13 cellular contexts compared by ENCODE assay signal in the genomic region with DNA sequence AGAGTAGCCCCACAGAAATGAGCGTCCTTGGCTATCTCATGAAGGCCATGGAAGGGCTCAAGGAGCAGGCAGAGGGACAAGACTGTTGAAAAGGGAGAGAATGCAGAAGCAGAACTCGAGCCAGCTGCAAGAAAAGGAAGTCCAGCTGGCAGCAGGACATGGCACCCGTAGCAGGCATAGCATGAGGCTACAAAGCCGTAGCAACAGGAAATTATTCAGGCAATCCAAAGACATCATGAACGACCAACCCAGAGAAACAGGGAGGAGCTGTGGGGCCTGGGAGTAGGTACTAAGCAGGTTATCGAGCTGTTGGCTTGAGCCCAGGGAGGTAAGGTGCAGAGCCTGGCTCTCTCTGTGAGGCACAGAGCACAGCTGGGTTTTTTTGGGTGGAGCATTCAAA.
DNase-seq lines count a peak whose midpoint lies in the region; ATAC-seq, FAIRE-seq and TF ChIP-seq lines count a peak whose summit lies in the region.
"Had no signal": no experiment of that assay in that cellular context is flagged by ENCODE, and none has a peak within 500 bp of the region (broad histone marks: within the 10 kb centered on the region; RNA-seq: fewer than 3 reads in every experiment).

No MANE protein-coding gene starts in this region.

- FAIRE-seq in small intestine (lab: Jason Lieb, UNC) (no peak), GM12891 (lab: Jason Lieb, UNC) (no peak)
- FAIRE-seq: GM18507 had no signal

- H3K27ac ChIP-seq in Panc1 (ENCODE audit: low read length) = peak overlapping the region; percentile 100
- peak overlapping the region in 2 of 10 donors; percentile 4 to 31 for H3K27ac ChIP-seq in heart right ventricle
- no peak overlapping the region for H3K27ac ChIP-seq in small intestine (ENCODE audit: low read depth in 1 of 2, low read length in 1 of 2)
- H3K27ac ChIP-seq: cardiac muscle cell, GM23248 had no signal

- no TSS peak for BruUV-seq in Panc1 (replicated peaks; lab: Mats Ljungman, UMichigan)

- no peak for TF ChIP-seq CTCF in Panc1 (IDR thresholded peaks at IDR 0.05)
- TF ChIP-seq CTCF in heart right ventricle (IDR thresholded peaks at IDR 0.05) = no peak

- in situ Hi-C loops in KBM-7 (cut with MboI; ENCODE audit: low pct_unique_long_range_greater_than_20kb, low sequenced_read_pairs) (no loop called here), Panc1 (cut with HindIII; ENCODE audit: low pct_unique_long_range_greater_than_20kb, low sequenced_read_pairs) (no loop called here)

- WGBS in heart right ventricle, 2 donors = 53 to 56% methylated on average over 6 of the region's 6 CpGs
- WGBS in small intestine, 3 donors = 20 to 31% (median 22%) methylated on average over 6 of the region's 6 CpGs

- POLR2A ChIA-PET in Panc1 (lab: Charles Lee) = no interaction called here

- H3K27me3 ChIP-seq in Panc1 (ENCODE audit: control insufficient read depth, insufficient read depth, low read length) (no peaks in the 10 kb centered on the region), heart right ventricle (no peaks in the 10 kb centered on the region), small intestine (ENCODE audit: control insufficient read depth in 2 of 2, insufficient read depth in 2 of 2, low read length in 2 of 2) (no peaks in the 10 kb centered on the region)
- H3K27me3 ChIP-seq: cardiac muscle cell had no signal

- intact Hi-C loops in Panc1 (cut with micrococcal nuclease; ENCODE audit: unreplicated experiment) (no loop called here), heart right ventricle (cut with DNase I) (no loop called here)

- H3K4me3 ChIP-seq in Panc1 (ENCODE audit: low read depth in 2 of 2, low read length in 2 of 2) (no peak overlapping the region), heart right ventricle (no peak overlapping the region), small intestine (ENCODE audit: low read depth in 1 of 2, low read length in 2 of 2) (no peak overlapping the region)
- H3K4me3 ChIP-seq: cardiac muscle cell, GM23248 had no signal

- no peaks in the 10 kb centered on the region for H3K36me3 ChIP-seq in Panc1 (ENCODE audit: control insufficient read depth, insufficient read depth, low read length)
- H3K36me3 ChIP-seq in heart right ventricle = no peaks in the 10 kb centered on the region
- H3K36me3 ChIP-seq in small intestine (ENCODE audit: control insufficient read depth in 2 of 2, insufficient read depth in 2 of 2, low read length in 2 of 2) = no peaks in the 10 kb centered on the region
- H3K36me3 ChIP-seq: cardiac muscle cell had no signal

- CTCF ChIA-PET in Panc1 (lab: Charles Lee) = interaction anchor here (0.6 to 1.0 kb wide), 2 partner anchors 22 to 125 kb away, joined by 3 to 5 read pairs; no protein-coding TSS in a partner anchor

- H3K4me1 ChIP-seq in Panc1 (ENCODE audit: control insufficient read depth, insufficient read depth, low read length) (peaks cover 11% of the 10 kb centered on the region), heart right ventricle (peaks cover 0 to 24% (median 10%) of the 10 kb centered on the region in 9 donors), small intestine (ENCODE audit: control insufficient read depth in 2 of 2, insufficient read depth in 1 of 2, low read depth in 1 of 2, low read length in 1 of 2) (no peaks in the 10 kb centered on the region)

- TF ChIP-seq POLR2A in GM12891 (IDR thresholded peaks at IDR 0.05; ENCODE audit: low read depth, low read length) = no peak

- ATAC-seq in Panc1 (no peak), heart right ventricle (peak; percentile 26 to 83 (median 40)), HG02870 (IDR thresholded peaks at IDR 0.05; ENCODE audit: unreplicated experiment) (no peak)

- DNase-seq in KBM-7 (peak; percentile 87), Panc1 (ENCODE audit: low read depth, low spot score) (no peak), heart right ventricle (no peak), small intestine (peak; percentile 28), GM12891 (ENCODE audit: insufficient read length, low spot score) (no peak), RKO (ENCODE audit: low spot score) (no peak), ureter (ENCODE audit: low spot score) (no peak)
- DNase-seq: GM23248; NK-92 treated with Interleukin-12 subunit alpha and Interleukin-12 subunit beta, amount 100 ng/mL, for 24 hours; stimulated activated CD4-positive, alpha-beta T cell treated with anti-CD3 and anti-CD28 coated beads, Interleukin-2, amount 100 ng/mL, for 24 hours had no signal

- H3K9me3 ChIP-seq in Panc1 (ENCODE audit: control insufficient read depth, insufficient read depth, low read depth, low read length) = peaks cover 23% of the 10 kb centered on the region; the same call in 1 of the 2 replicates
- peaks cover 0 to 34% (median 5%) of the 10 kb centered on the region in 11 donors for H3K9me3 ChIP-seq in heart right ventricle
- no peaks in the 10 kb centered on the region for H3K9me3 ChIP-seq in small intestine (ENCODE audit: control insufficient read depth, low read depth)

TF ChIP-seq in GM12891, 5 proteins besides CTCF, POLR2A, EP300 and RAD21:
- TF ChIP-seq POLR2AphosphoS5 (IDR thresholded peaks at IDR 0.05; ENCODE audit: low read depth, low read length) = no peak
- TF ChIP-seq TAF1 (IDR thresholded peaks at IDR 0.05; ENCODE audit: low read depth, low read length) = no peak

Comparison
In these comparisons a context has a peak if more than half of its experiments do, and no peak if none do; other contexts are left out.
1. DNase-seq: peak in KBM-7 (single experiment) and small intestine (single experiment); none in Panc1 (single experiment), heart right ventricle (0 of 2), GM12891 (single experiment), RKO (single experiment) and ureter (single experiment).
2. ATAC-seq: peak in heart right ventricle (8 of 8); none in Panc1 (single experiment) and HG02870 (single experiment).